In genomic region chr6:150549577-150550184, GRCh38 we compare ENCODE assay signal across 1 cellular context.
TF ChIP-seq lines count a peak whose summit lies in the region.

No MANE protein-coding gene starts in this region.

TF ChIP-seq in HEK293, 187 proteins besides CTCF, POLR2A, EP300 and RAD21 (continued from another document):
- TF ChIP-seq PRDM4 (tag by site-specific recombination; IDR thresholded peaks at IDR 0.05), result peak; percentile 91
